Comparison of ENCODE assay signal across 8 cellular contexts in genomic region chrX:107673933-107674479, GRCh38. TPM values are rescaled to one million over a fixed set of nuclear protein-coding genes. Genes with fewer than 3 reads are reported as not detected.
DNase-seq lines count a peak whose midpoint lies in the region; ATAC-seq and TF ChIP-seq lines count a peak whose summit lies in the region.

No MANE protein-coding gene starts in this region.

- H3K27ac ChIP-seq in RWPE1, result peak overlapping the region; percentile 99

- CTCF ChIA-PET in RWPE1 (lab: Yijun Ruan, JAX), result interaction anchor here (0.6 kb wide), 1 partner anchor 53 kb away, joined by 4 read pairs; no protein-coding TSS in a partner anchor

- intact Hi-C loops in left cardiac atrium (cut with DNase I), result loop anchor here (5.0 kb wide), 3 partner anchors 43 to 103 kb away; partner anchors contain the start of genes NCBP2L (in 1 of the 2) and TSC22D3 (in 1 of the 2)

- POLR2A ChIA-PET in RWPE1 (lab: Yijun Ruan, JAX; ENCODE audit: low non-redundant PET), result interaction anchor here (1.5 kb wide), 1 partner anchor 38 kb away, joined by 5 read pairs; no protein-coding TSS in a partner anchor

- DNase-seq in RWPE1 (ENCODE audit: low spot score) (no peak), left cardiac atrium (peak; percentile 90), DMS53 treated with DMSO at 0.1 percent for 48 hours (lab: John Stamatoyannopoulos, UW; ENCODE audit: unreplicated experiment) (no peak), NCI-H524 treated with DMSO at 0.1 percent for 48 hours (lab: John Stamatoyannopoulos, UW) (no peak)
- DNase-seq in activated effector memory CD4-positive, alpha-beta T cell treated with anti-CD3 and anti-CD28 coated beads, Interleukin-2, amount 50 U/mL, for 16 hours, result peak; percentile 95
- peak; percentile 58 to 76 for DNase-seq in stimulated activated CD4-positive, alpha-beta T cell treated with anti-CD3 and anti-CD28 coated beads, Interleukin-1b, Interleukin-23, amount 100 ng/mL, for 4 hours (ENCODE audit: low read depth in 2 of 2)

- TF ChIP-seq CTCF in RWPE1 (conservative IDR thresholded peaks at IDR 0.05; ENCODE audit: low read depth), result no peak

- ATAC-seq in GM18873 (IDR thresholded peaks at IDR 0.05; ENCODE audit: low FRiP score, unreplicated experiment) (peak; percentile 92), HG03039 (IDR thresholded peaks at IDR 0.05; ENCODE audit: unreplicated experiment) (peak; percentile 88), left cardiac atrium (peak; percentile 60 to 77)

RNA-seq across cellular contexts. Expression of gene PRPS1, which starts 45.7 kb away (rescaled TPM):
- total RNA-seq in left cardiac atrium, result 10 to 100 TPM; 24.3 to 29.1 TPM

Comparison
In these comparisons a context has a peak if more than half of its experiments do, and no peak if none do; other contexts are left out.
1. DNase-seq: peak in activated effector memory CD4-positive, alpha-beta T cell treated with anti-CD3 and anti-CD28 coated beads, Interleukin-2, amount 50 U/mL, for 16 hours (single experiment), left cardiac atrium (single experiment) and stimulated activated CD4-positive, alpha-beta T cell treated with anti-CD3 and anti-CD28 coated beads, Interleukin-1b, Interleukin-23, amount 100 ng/mL, for 4 hours (2 of 2); none in RWPE1 (single experiment), DMS53 treated with DMSO at 0.1 percent for 48 hours (single experiment) and NCI-H524 treated with DMSO at 0.1 percent for 48 hours (single experiment).
2. Peak in every context shown above with its lines, with median percentiles within 50 percentile points of each other: ATAC-seq.